12 cellular contexts compared by ENCODE assay signal in the genomic region with DNA sequence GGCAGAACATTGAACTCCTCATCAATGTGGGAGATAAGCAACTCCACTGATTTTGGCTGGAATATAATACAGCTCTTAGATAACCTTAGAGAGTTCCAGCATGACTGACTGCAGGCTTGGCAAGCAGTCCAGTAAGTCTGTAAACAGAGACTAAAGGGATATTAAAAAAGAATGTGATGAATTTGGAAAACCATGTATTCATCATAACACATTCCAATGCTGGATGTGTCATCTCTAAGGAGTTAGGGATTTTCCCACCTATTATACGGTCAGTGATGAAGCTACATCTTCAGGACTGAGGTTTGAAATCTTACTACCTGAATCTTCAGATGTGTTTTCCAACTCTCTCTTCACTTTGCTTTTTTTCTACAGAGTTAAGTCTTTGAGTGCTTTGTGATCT.
DNase-seq lines count a peak whose midpoint lies in the region; ATAC-seq and TF ChIP-seq lines count a peak whose summit lies in the region.
"Had no signal": no experiment of that assay in that cellular context is flagged by ENCODE, and none has a peak within 500 bp of the region (broad histone marks: within the 10 kb centered on the region; RNA-seq: fewer than 3 reads in every experiment).

No MANE protein-coding gene starts in this region.

- CTCF ChIA-PET in PC-9 (lab: Charles Lee): interaction anchor here (0.6 kb wide), 1 partner anchor 274 kb away, joined by 10 read pairs; no protein-coding TSS in a partner anchor

- peak overlapping the region; percentile 61; the same call in 1 of the 2 replicates for H3K4me2 ChIP-seq in PC-9

- H3K4me3 ChIP-seq in PC-9 (no peak overlapping the region), choroid plexus epithelial cell (ENCODE audit: low read depth, low read length) (no peak overlapping the region), uterus (no peak overlapping the region)
- H3K4me3 ChIP-seq: ascending aorta, vagina had no signal

- TF ChIP-seq CTCF in PC-9 (conservative IDR thresholded peaks at IDR 0.05) (no peak), choroid plexus epithelial cell (conservative IDR thresholded peaks at IDR 0.05; ENCODE audit: low read depth, low read length) (no peak), uterus (IDR thresholded peaks at IDR 0.05) (no peak)

- no peaks in the 10 kb centered on the region for H3K79me2 ChIP-seq in PC-9 (ENCODE audit: low read depth)

- no TSS peak for BruUV-seq in PC-9 (replicated peaks; lab: Mats Ljungman, UMichigan)

- intact Hi-C loops in PC-9 (cut with micrococcal nuclease; ENCODE audit: unreplicated experiment): loop anchor here (10.0 kb wide), 1 partner anchor 121 kb away; no protein-coding TSS in a partner anchor
- intact Hi-C loops in uterus (cut with DNase I; ENCODE audit: low total_unique reads): no loop called here

- POLR2A ChIA-PET in PC-9 (lab: Charles Lee; ENCODE audit: unreplicated experiment): interaction anchor here (0.6 kb wide), 1 partner anchor 144 kb away, joined by 8 read pairs; no protein-coding TSS in a partner anchor

- H3K9me3 ChIP-seq in PC-9 (ENCODE audit: insufficient read depth, low read depth) (no peaks in the 10 kb centered on the region), uterus (no peaks in the 10 kb centered on the region)
- H3K9me3 ChIP-seq: ascending aorta, vagina had no signal

- H2AFZ ChIP-seq in PC-9: no peak overlapping the region

- peak overlapping the region; percentile 66 for H3K27ac ChIP-seq in PC-9
- no peak overlapping the region for H3K27ac ChIP-seq in uterus
- H3K27ac ChIP-seq: ascending aorta, vagina had no signal

- H3K9me2 ChIP-seq in PC-9 (ENCODE audit: insufficient read depth): no peaks in the 10 kb centered on the region

- no peak for TF ChIP-seq POLR2A in uterus (IDR thresholded peaks at IDR 0.05)

- no peaks in the 10 kb centered on the region for H4K20me1 ChIP-seq in PC-9 (ENCODE audit: insufficient read depth)

- no peak for ATAC-seq in GM19328 (IDR thresholded peaks at IDR 0.05; ENCODE audit: unreplicated experiment)

- H3F3A ChIP-seq in PC-9 (ENCODE audit: insufficient read depth, low read depth): no peaks in the 10 kb centered on the region

- 0 out of 2 replicates have a peak, but pooled peaks cover 7% of the 10 kb centered on the region for H3K4me1 ChIP-seq in PC-9 (replicated peaks; ENCODE audit: insufficient read depth)
- no peaks in the 10 kb centered on the region for H3K4me1 ChIP-seq in uterus
- H3K4me1 ChIP-seq: ascending aorta, vagina had no signal

- H3K27me3 ChIP-seq in PC-9 (ENCODE audit: insufficient read depth, low read depth) (no peaks in the 10 kb centered on the region), uterus (no peaks in the 10 kb centered on the region)
- H3K27me3 ChIP-seq: ascending aorta, vagina had no signal

- H3K36me3 ChIP-seq in PC-9 (ENCODE audit: low read depth) (no peaks in the 10 kb centered on the region), uterus (no peaks in the 10 kb centered on the region)
- H3K36me3 ChIP-seq: ascending aorta, vagina had no signal

- peak; percentile 91 for DNase-seq in ELR (ENCODE audit: low read depth)
- DNase-seq in PC-9: no peak
- DNase-seq in choroid plexus epithelial cell (ENCODE audit: low read depth): peak; percentile 83
- DNase-seq in myocyte (ENCODE audit: low read depth): peak; percentile 72
- DNase-seq in activated CD4-positive, CD25-positive, alpha-beta regulatory T cell treated with anti-CD3 and anti-CD28 coated beads, Interleukin-2, amount 50 U/mL, for 72 hours: no peak
- no peak for DNase-seq in mesenteric fat pad (ENCODE audit: low spot score)
- no peak for DNase-seq in uterus
- DNase-seq: AML-193, DMS79 had no signal

Comparison
In these comparisons a context has a peak if more than half of its experiments do, and no peak if none do; other contexts are left out.
1. DNase-seq: peak in ELR (single experiment), choroid plexus epithelial cell (single experiment) and myocyte (single experiment); none in PC-9 (0 of 2), activated CD4-positive, CD25-positive, alpha-beta regulatory T cell treated with anti-CD3 and anti-CD28 coated beads, Interleukin-2, amount 50 U/mL, for 72 hours (single experiment), mesenteric fat pad (single experiment) and uterus (0 of 2).